Comparison of ENCODE assay signal across 8 cellular contexts in the genomic region with DNA sequence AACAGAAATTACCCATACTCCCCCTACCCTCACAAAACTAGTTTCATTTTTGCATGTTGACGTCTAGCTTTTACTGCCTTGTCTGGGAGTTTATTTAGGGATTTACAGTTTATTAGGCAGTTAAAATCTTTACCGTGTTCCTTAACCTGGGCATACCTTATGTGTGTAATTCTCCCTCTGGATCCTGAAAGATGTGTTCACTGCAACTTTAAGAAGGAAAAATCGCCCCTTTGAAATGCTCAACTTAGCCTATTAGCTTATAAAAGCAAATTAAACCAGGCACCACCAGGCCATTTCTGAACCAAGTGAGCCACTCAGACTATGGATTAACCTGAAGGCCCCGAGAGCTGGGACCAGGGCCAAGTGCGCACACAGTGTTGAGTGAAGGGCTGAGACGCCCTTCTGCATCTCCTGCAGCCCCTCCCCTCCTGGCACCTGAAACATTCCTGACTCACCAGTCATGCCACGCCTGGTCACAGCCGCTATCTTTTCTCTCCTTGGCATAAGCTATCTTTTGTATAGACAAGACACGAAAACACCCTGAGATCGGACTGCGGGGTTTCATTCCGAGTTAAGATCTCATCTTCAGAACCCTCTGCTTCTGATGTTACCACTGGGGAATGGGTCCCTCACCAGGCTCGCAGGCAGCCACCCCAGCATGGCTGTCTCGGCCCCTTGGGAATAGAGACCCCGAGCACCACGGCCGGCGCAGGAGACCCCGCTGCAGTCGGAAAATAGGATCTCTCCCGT.
DNase-seq lines count a peak whose midpoint lies in the region; ATAC-seq and TF ChIP-seq lines count a peak whose summit lies in the region.

No MANE protein-coding gene starts in this region.

- H3K4me2 ChIP-seq in fibroblast of lung (ENCODE audit: extremely low read depth, insufficient read depth, low read length) (peak overlapping the region; percentile 93), Karpas-422 (ENCODE audit: low read depth, low read length, poor library complexity, severe bottlenecking) (no peak overlapping the region)

- no peak for TF ChIP-seq CTCF in fibroblast of lung (conservative IDR thresholded peaks at IDR 0.05 in 1 of 2, IDR thresholded peaks at IDR 0.05 in 1 of 2; ENCODE audit: low read depth in 1 of 2, low read length in 2 of 2)

- H4K20me1 ChIP-seq in fibroblast of lung (ENCODE audit: control insufficient read depth, extremely low read depth, insufficient read depth, low read length) (no peaks in the 10 kb centered on the region), Karpas-422 (ENCODE audit: insufficient read depth, low read depth, low read length) (no peaks in the 10 kb centered on the region)

- H3K27me3 ChIP-seq in fibroblast of lung (ENCODE audit: control insufficient read depth, insufficient read depth, low read length): no peaks in the 10 kb centered on the region
- H3K27me3 ChIP-seq in Karpas-422 (ENCODE audit: low read length): no peaks in the 10 kb centered on the region

- peak overlapping the region; percentile 18 to 45 (median 39) for H3K4me3 ChIP-seq in fibroblast of lung (replicated peaks in 1 of 4; ENCODE audit: control extremely low read depth in 1 of 4, insufficient read depth in 1 of 4, low read depth in 3 of 4, low read length in 4 of 4)
- H3K4me3 ChIP-seq in Karpas-422 (ENCODE audit: low read length): no peak overlapping the region

- H3K9ac ChIP-seq in fibroblast of lung (ENCODE audit: insufficient read depth, low read length): peak overlapping the region; percentile 13
- no peak overlapping the region for H3K9ac ChIP-seq in Karpas-422 (ENCODE audit: low read length)

- H2AFZ ChIP-seq in fibroblast of lung (ENCODE audit: low read length) (peak overlapping the region; percentile 7), Karpas-422 (ENCODE audit: low read length) (no peak overlapping the region)

- peaks cover 5% of the 10 kb centered on the region for H3K4me1 ChIP-seq in fibroblast of lung (ENCODE audit: control insufficient read depth, extremely low read depth, insufficient read depth, low read length)
- no peaks in the 10 kb centered on the region for H3K4me1 ChIP-seq in Karpas-422 (ENCODE audit: low read length)

- no peaks in the 10 kb centered on the region for H3K9me2 ChIP-seq in Karpas-422 (replicated peaks; ENCODE audit: insufficient read depth, low read length)

- H3K27ac ChIP-seq in fibroblast of lung (ENCODE audit: insufficient read depth, low read length) (peak overlapping the region; percentile 54), Karpas-422 (ENCODE audit: low read length) (no peak overlapping the region)

- H3K9me3 ChIP-seq in fibroblast of lung (ENCODE audit: control insufficient read depth, insufficient read depth, low read depth, low read length) (no peaks in the 10 kb centered on the region), Karpas-422 (ENCODE audit: low read length) (no peaks in the 10 kb centered on the region)

- ATAC-seq in GM21423 (IDR thresholded peaks at IDR 0.05; ENCODE audit: unreplicated experiment) (no peak), HG03039 (IDR thresholded peaks at IDR 0.05; ENCODE audit: unreplicated experiment) (no peak)

- H3K36me3 ChIP-seq in fibroblast of lung (ENCODE audit: control insufficient read depth, insufficient read depth, low read length) (no peaks in the 10 kb centered on the region), Karpas-422 (ENCODE audit: insufficient read depth, low read length) (no peaks in the 10 kb centered on the region)

- DNase-seq in GM03348 (ENCODE audit: low spot score) (peak; percentile 63), NCI-H526 treated with DMSO at 0.1 percent for 48 hours (lab: John Stamatoyannopoulos, UW) (peak; percentile 6), fibroblast of lung (ENCODE audit: low read depth in 2 of 2) (peak; percentile 31 to 78), renal cortical epithelial cell (ENCODE audit: low read depth) (peak; percentile 11), HuH-7.5 (ENCODE audit: low spot score) (no peak), Karpas-422 (no peak)

- H3K79me2 ChIP-seq in fibroblast of lung (ENCODE audit: control insufficient read depth, insufficient read depth, low read length): no peaks in the 10 kb centered on the region
- no peaks in the 10 kb centered on the region for H3K79me2 ChIP-seq in Karpas-422 (ENCODE audit: low read length)

Comparison
In these comparisons a context has a peak if more than half of its experiments do, and no peak if none do; other contexts are left out.
1. DNase-seq: peak in GM03348 (single experiment), NCI-H526 treated with DMSO at 0.1 percent for 48 hours (single experiment), fibroblast of lung (2 of 2) and renal cortical epithelial cell (single experiment); none in HuH-7.5 (single experiment) and Karpas-422 (single experiment).